ENCODE assay signal across 1 cellular context in the genomic region with DNA sequence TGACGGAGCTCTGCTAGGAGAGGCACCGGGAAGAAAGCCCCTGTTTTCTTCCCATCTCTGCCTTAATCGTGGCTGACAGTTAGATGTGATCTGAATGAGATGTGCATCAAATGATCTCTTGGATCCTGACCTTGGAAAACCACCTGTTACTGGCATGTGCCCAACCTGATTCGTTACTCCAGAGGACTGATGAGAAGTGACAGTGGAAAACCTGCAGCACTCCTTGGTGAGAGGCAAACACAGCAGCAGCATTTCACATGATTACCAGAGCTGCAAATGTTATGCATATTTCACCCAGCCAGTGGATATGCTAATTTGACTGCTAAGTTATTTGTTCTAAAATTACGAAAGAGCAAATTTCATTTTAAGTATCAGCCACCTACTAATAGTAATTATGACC.
TF ChIP-seq lines count a peak whose summit lies in the region.

No MANE protein-coding gene starts in this region.

TF ChIP-seq in neural cell, 6 proteins besides CTCF, POLR2A, EP300 and RAD21:
- TF ChIP-seq, protein P1, sequence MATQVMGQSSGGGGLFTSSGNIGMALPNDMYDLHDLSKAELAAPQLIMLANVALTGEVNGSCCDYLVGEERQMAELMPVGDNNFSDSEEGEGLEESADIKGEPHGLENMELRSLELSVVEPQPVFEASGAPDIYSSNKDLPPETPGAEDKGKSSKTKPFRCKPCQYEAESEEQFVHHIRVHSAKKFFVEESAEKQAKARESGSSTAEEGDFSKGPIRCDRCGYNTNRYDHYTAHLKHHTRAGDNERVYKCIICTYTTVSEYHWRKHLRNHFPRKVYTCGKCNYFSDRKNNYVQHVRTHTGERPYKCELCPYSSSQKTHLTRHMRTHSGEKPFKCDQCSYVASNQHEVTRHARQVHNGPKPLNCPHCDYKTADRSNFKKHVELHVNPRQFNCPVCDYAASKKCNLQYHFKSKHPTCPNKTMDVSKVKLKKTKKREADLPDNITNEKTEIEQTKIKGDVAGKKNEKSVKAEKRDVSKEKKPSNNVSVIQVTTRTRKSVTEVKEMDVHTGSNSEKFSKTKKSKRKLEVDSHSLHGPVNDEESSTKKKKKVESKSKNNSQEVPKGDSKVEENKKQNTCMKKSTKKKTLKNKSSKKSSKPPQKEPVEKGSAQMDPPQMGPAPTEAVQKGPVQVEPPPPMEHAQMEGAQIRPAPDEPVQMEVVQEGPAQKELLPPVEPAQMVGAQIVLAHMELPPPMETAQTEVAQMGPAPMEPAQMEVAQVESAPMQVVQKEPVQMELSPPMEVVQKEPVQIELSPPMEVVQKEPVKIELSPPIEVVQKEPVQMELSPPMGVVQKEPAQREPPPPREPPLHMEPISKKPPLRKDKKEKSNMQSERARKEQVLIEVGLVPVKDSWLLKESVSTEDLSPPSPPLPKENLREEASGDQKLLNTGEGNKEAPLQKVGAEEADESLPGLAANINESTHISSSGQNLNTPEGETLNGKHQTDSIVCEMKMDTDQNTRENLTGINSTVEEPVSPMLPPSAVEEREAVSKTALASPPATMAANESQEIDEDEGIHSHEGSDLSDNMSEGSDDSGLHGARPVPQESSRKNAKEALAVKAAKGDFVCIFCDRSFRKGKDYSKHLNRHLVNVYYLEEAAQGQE (IDR thresholded peaks at IDR 0.05; ENCODE audit: borderline replicate concordance): peak; percentile 39
- TF ChIP-seq TAF1 (IDR thresholded peaks at IDR 0.05; ENCODE audit: low read depth) (no peak), POLR2AphosphoS5 (IDR thresholded peaks at IDR 0.05) (no peak)
